In the genomic region with DNA sequence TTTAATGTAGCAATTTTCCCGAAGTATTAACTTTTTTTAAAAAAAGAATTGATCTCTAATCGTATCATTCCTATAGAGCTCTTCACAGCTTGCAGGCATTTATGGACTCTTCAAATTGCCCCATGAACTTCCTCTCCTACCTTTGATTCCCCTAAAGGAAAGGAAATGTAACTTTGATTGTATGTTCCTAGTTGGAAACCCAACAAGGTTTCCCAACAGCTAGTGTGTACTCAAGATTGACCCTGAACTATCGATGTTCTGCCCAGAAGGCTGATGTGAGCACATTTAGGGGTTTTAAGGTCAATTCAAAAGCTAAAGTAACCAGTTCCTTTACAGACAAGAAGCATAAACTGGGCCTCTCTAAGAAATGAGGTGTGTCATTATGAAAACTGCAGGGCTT, we compare ENCODE assay signal across 27 cellular contexts.
"Had no signal": no experiment of that assay in that cellular context is flagged by ENCODE, and none has a peak within 500 bp of the region (broad histone marks: within the 10 kb centered on the region; RNA-seq: fewer than 3 reads in every experiment).

No MANE protein-coding gene starts in this region.

- H3K4me1 ChIP-seq: colonic mucosa, esophagus muscularis mucosa, esophagus squamous epithelium, foreskin keratinocyte, gastrocnemius medialis, gastroesophageal sphincter had no signal

- H3K4me3 ChIP-seq: colonic mucosa, coronary artery, dorsolateral prefrontal cortex, esophagus muscularis mucosa, esophagus squamous epithelium, gastrocnemius medialis, gastroesophageal sphincter, heart left ventricle had no signal

- FAIRE-seq: colon, endometrium, endothelial cell of umbilical vein, frontal cortex had no signal

- H3K36me3 ChIP-seq: colonic mucosa, esophagus muscularis mucosa, esophagus squamous epithelium, gastrocnemius medialis, gastroesophageal sphincter, heart left ventricle had no signal

- H3K9me3 ChIP-seq: colonic mucosa, esophagus muscularis mucosa, esophagus squamous epithelium, gastrocnemius medialis, gastroesophageal sphincter had no signal

- H3K27ac ChIP-seq: colonic mucosa, coronary artery, dorsolateral prefrontal cortex, epithelial cell of prostate, esophagus muscularis mucosa, esophagus squamous epithelium, foreskin keratinocyte, gastrocnemius medialis, gastroesophageal sphincter, heart left ventricle had no signal

- H3K27me3 ChIP-seq: colonic mucosa, dorsolateral prefrontal cortex, esophagus muscularis mucosa, esophagus squamous epithelium, foreskin keratinocyte, gastrocnemius medialis, gastroesophageal sphincter, heart left ventricle had no signal

- ATAC-seq: effector memory CD8-positive, alpha-beta T cell; esophagus mucosa; foreskin keratinocyte; gastrocnemius medialis; gastroesophageal sphincter; heart left ventricle had no signal

- DNase-seq: colonic mucosa; cortex of kidney; dermis blood vessel endothelial cell; dorsolateral prefrontal cortex; effector CD4-positive, alpha-beta T cell; effector CD8-positive, alpha-beta T cell; effector memory CD4-positive, alpha-beta T cell; effector memory CD8-positive, alpha-beta T cell; endodermal cell; erythroblast; esophagus squamous epithelium; foreskin fibroblast; foreskin keratinocyte; foreskin melanocyte; gastrocnemius medialis; glutamatergic neuron; head of caudate nucleus; heart left ventricle had no signal
